ENCODE assay signal across 1 cellular context in the genomic region with DNA sequence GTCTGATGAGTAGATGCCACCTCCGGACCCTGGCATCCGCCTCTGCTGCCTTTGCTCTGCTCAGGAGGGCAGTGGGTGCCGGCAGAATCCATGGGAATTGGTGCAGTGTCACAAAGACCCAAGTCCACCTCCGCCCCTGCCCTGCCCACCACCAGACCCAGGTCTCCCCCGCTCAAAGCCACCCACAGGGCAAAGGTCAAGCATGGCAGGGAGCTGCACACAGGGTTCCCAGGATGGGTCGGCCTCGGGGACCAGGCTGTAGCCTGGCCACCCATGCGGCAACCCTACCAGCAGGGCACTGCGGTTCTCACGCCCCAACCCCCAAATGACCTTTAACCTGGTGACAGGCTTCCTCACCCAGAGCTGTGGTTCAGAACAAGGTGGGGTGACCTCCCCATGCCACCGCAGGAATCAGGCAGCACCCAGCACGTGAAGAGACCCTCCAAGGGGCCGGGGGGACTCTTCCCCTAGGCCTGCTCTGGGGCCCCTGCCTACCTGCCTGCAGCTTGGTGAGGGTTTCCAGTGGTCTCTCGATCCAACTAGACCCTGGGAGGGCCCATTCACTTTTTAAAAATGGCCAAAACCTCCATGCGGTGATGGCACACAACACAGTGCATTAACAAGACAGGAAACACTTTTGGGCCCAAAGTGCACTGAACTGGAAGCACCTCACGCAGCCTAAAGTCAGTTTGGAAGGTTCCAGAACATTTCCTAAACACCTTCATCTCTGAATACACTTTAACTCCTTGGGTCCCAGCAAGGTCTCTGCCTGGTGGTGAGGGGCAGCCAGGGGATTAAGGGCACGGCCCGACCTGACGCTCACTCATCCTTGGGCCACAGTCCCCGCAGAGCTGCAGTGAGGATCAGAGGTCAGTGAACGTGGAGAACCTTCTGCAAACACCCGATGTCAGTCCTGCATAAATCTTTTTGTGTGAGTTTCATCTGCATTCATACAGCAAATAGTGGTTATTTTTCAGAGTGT.
TF ChIP-seq lines count a peak whose summit lies in the region.

No MANE protein-coding gene starts in this region.

TF ChIP-seq in K562, 482 proteins besides CTCF, POLR2A, EP300 and RAD21:
- no peak for TF ChIP-seq KDM4B (IDR thresholded peaks at IDR 0.05; ENCODE audit: borderline replicate concordance in 2 of 2, low read depth in 1 of 2)
- no peak; the same call in 1 of the 2 replicates for TF ChIP-seq NR2C1 (IDR thresholded peaks at IDR 0.05)
- TF ChIP-seq NR2C1 (tag; IDR thresholded peaks at IDR 0.05) = 0 out of 2 replicates have a peak, but pooled peaks have one; percentile 14
- no peak for TF ChIP-seq NR2C2 (CRISPR knock-in tag; IDR thresholded peaks at IDR 0.05)
- TF ChIP-seq NR2C2 (tag; IDR thresholded peaks at IDR 0.05) = peak; percentile 60
- TF ChIP-seq ZNF407 (IDR thresholded peaks at IDR 0.05; ENCODE audit: low read depth) = no peak
